18 cellular contexts compared by ENCODE assay signal in genomic region chr11:126361400-126361799, GRCh38. TPM values are rescaled to one million over a fixed set of nuclear protein-coding genes. Genes with fewer than 3 reads are reported as not detected.
DNase-seq lines count a peak whose midpoint lies in the region; ATAC-seq and TF ChIP-seq lines count a peak whose summit lies in the region.
"Had no signal": no experiment of that assay in that cellular context is flagged by ENCODE, and none has a peak within 500 bp of the region (broad histone marks: within the 10 kb centered on the region; RNA-seq: fewer than 3 reads in every experiment).

No MANE protein-coding gene starts in this region.

- DNase-seq in RWPE2 (ENCODE audit: low spot score) = no peak
- DNase-seq in dorsolateral prefrontal cortex = peak in 2 of 10 donors; percentile 28 to 37
- DNase-seq in natural killer cell = no peak
- no peak for DNase-seq in stimulated activated effector memory CD8-positive, alpha-beta T cell treated with anti-CD3 and anti-CD28 coated beads, Interleukin-12 subunit alpha, Interleukin-12 subunit beta, amount 100 ng/mL, for 72 hours (ENCODE audit: low spot score in 2 of 2)
- no peak for DNase-seq in mesenteric fat pad (ENCODE audit: low spot score)
- no peak for DNase-seq in BE2C
- DNase-seq in activated CD8-positive, alpha-beta memory T cell treated with anti-CD3 and anti-CD28 coated beads, Interleukin-2, amount 10 ng/mL, durations not matched to agents 7 days and 5 days = no peak
- DNase-seq: AML-193; Calu3; CD4-positive, alpha-beta T cell; DMS79; GM23248; KG1; NCI-H1092; NCI-H1694; NCI-H345; NCI-H69 had no signal

- no peak overlapping the region for H3K4me3 Mint-ChIP-seq in natural killer cell
- H3K4me3 Mint-ChIP-seq in stimulated activated effector memory CD8-positive, alpha-beta T cell treated with anti-CD3 and anti-CD28 coated beads, Interleukin-12 subunit alpha, Interleukin-12 subunit beta, amount 100 ng/mL, for 72 hours = no peak overlapping the region
- no peak overlapping the region for H3K4me3 Mint-ChIP-seq in activated CD8-positive, alpha-beta memory T cell treated with anti-CD3 and anti-CD28 coated beads, Interleukin-2, amount 10 ng/mL, durations not matched to agents 7 days and 5 days
- H3K4me3 Mint-ChIP-seq: CD4-positive, alpha-beta T cell had no signal

- H3K27ac Mint-ChIP-seq in natural killer cell = peak overlapping the region; percentile 44 to 60
- peak overlapping the region; percentile 26 for H3K27ac Mint-ChIP-seq in stimulated activated effector memory CD8-positive, alpha-beta T cell treated with anti-CD3 and anti-CD28 coated beads, Interleukin-12 subunit alpha, Interleukin-12 subunit beta, amount 100 ng/mL, for 72 hours
- H3K27ac Mint-ChIP-seq in activated CD8-positive, alpha-beta memory T cell treated with anti-CD3 and anti-CD28 coated beads, Interleukin-2, amount 10 ng/mL, durations not matched to agents 7 days and 5 days = no peak overlapping the region
- H3K27ac Mint-ChIP-seq: CD4-positive, alpha-beta T cell had no signal

- H3K4me3 ChIP-seq in RWPE2 (ENCODE audit: severe bottlenecking) (no peak overlapping the region), dorsolateral prefrontal cortex (no peak overlapping the region), BE2C (ENCODE audit: low read depth, low read length) (no peak overlapping the region)
- H3K4me3 ChIP-seq: GM23248 had no signal

- ATAC-seq in RWPE2 (ENCODE audit: low read depth) (no peak), natural killer cell (no peak), GM18517 (IDR thresholded peaks at IDR 0.05; ENCODE audit: unreplicated experiment) (no peak)
- no peak for ATAC-seq in stimulated activated effector memory CD8-positive, alpha-beta T cell treated with anti-CD3 and anti-CD28 coated beads, Interleukin-12 subunit alpha, Interleukin-12 subunit beta, amount 100 ng/mL, for 72 hours
- no peak for ATAC-seq in activated CD8-positive, alpha-beta memory T cell treated with anti-CD3 and anti-CD28 coated beads, Interleukin-2, amount 10 ng/mL, durations not matched to agents 7 days and 5 days

- CTCF ChIA-PET in activated CD8-positive, alpha-beta memory T cell treated with anti-CD3 and anti-CD28 coated beads, Interleukin-2, amount 10 ng/mL, durations not matched to agents 7 days and 5 days (lab: Charles Lee) = no interaction called here

- H3K27me3 ChIP-seq in RWPE2 (ENCODE audit: insufficient read depth, poor library complexity, severe bottlenecking) (no peaks in the 10 kb centered on the region), dorsolateral prefrontal cortex (no peaks in the 10 kb centered on the region), BE2C (no peaks in the 10 kb centered on the region)

- H3K4me1 ChIP-seq in RWPE2 (ENCODE audit: insufficient read depth, poor library complexity, severe bottlenecking) = no peaks in the 10 kb centered on the region
- no peaks in the 10 kb centered on the region; the same call in 1 of the 2 replicates for H3K4me1 ChIP-seq in BE2C

- intact Hi-C loops in dorsolateral prefrontal cortex (cut with DNase I) = no loop called here
- intact Hi-C loops in natural killer cell (cut with micrococcal nuclease) = no loop called here

- H3K9me3 Mint-ChIP-seq in natural killer cell = no peaks in the 10 kb centered on the region
- H3K9me3 Mint-ChIP-seq in stimulated activated effector memory CD8-positive, alpha-beta T cell treated with anti-CD3 and anti-CD28 coated beads, Interleukin-12 subunit alpha, Interleukin-12 subunit beta, amount 100 ng/mL, for 72 hours = no peaks in the 10 kb centered on the region
- no peaks in the 10 kb centered on the region for H3K9me3 Mint-ChIP-seq in activated CD8-positive, alpha-beta memory T cell treated with anti-CD3 and anti-CD28 coated beads, Interleukin-2, amount 10 ng/mL, durations not matched to agents 7 days and 5 days (ENCODE audit: low read depth)
- H3K9me3 Mint-ChIP-seq: CD4-positive, alpha-beta T cell had no signal

- no peaks in the 10 kb centered on the region for H3K36me3 Mint-ChIP-seq in natural killer cell
- no peaks in the 10 kb centered on the region for H3K36me3 Mint-ChIP-seq in stimulated activated effector memory CD8-positive, alpha-beta T cell treated with anti-CD3 and anti-CD28 coated beads, Interleukin-12 subunit alpha, Interleukin-12 subunit beta, amount 100 ng/mL, for 72 hours
- no peaks in the 10 kb centered on the region for H3K36me3 Mint-ChIP-seq in activated CD8-positive, alpha-beta memory T cell treated with anti-CD3 and anti-CD28 coated beads, Interleukin-2, amount 10 ng/mL, durations not matched to agents 7 days and 5 days

- H3K9me3 ChIP-seq in RWPE2 (ENCODE audit: severe bottlenecking) = no peaks in the 10 kb centered on the region
- no peaks in the 10 kb centered on the region for H3K9me3 ChIP-seq in BE2C

- H3K4me1 Mint-ChIP-seq in natural killer cell = peaks cover 22 to 51% of the 10 kb centered on the region in 2 donors
- H3K4me1 Mint-ChIP-seq in stimulated activated effector memory CD8-positive, alpha-beta T cell treated with anti-CD3 and anti-CD28 coated beads, Interleukin-12 subunit alpha, Interleukin-12 subunit beta, amount 100 ng/mL, for 72 hours = peaks cover 22% of the 10 kb centered on the region
- H3K4me1 Mint-ChIP-seq in activated CD8-positive, alpha-beta memory T cell treated with anti-CD3 and anti-CD28 coated beads, Interleukin-2, amount 10 ng/mL, durations not matched to agents 7 days and 5 days = peaks cover 11% of the 10 kb centered on the region

- H3K27ac ChIP-seq in RWPE2 (ENCODE audit: poor library complexity, severe bottlenecking) (peak overlapping the region; percentile 39), dorsolateral prefrontal cortex (peak overlapping the region in 56 of 59 donors; percentile 5 to 98 (median 90))
- H3K27ac ChIP-seq: GM23248 had no signal

- H3K36me3 ChIP-seq in RWPE2 (ENCODE audit: low read depth) = peaks cover 12% of the 10 kb centered on the region; the same call in 1 of the 2 replicates
- no peaks in the 10 kb centered on the region for H3K36me3 ChIP-seq in BE2C

- TF ChIP-seq CTCF in RWPE2 (IDR thresholded peaks at IDR 0.05; ENCODE audit: poor library complexity, severe bottlenecking) (no peak), dorsolateral prefrontal cortex (IDR thresholded peaks at IDR 0.05 in 54 of 56, conservative IDR thresholded peaks at IDR 0.05 in 2 of 56; ENCODE audit: low read depth in 1 of 56, partially characterized antibody in 56 of 56) (no peak), natural killer cell (IDR thresholded peaks at IDR 0.05) (no peak), BE2C (IDR thresholded peaks at IDR 0.05; ENCODE audit: low read depth, low read length) (no peak)

- no peaks in the 10 kb centered on the region for H3K27me3 Mint-ChIP-seq in natural killer cell (ENCODE audit: low read depth in 2 of 2)
- H3K27me3 Mint-ChIP-seq in activated CD8-positive, alpha-beta memory T cell treated with anti-CD3 and anti-CD28 coated beads, Interleukin-2, amount 10 ng/mL, durations not matched to agents 7 days and 5 days = no peaks in the 10 kb centered on the region
- H3K27me3 Mint-ChIP-seq: CD4-positive, alpha-beta T cell had no signal

RNA-seq across cellular contexts. Expression of gene ST3GAL4, which starts 5.9 kb away (rescaled TPM):
- total RNA-seq in dorsolateral prefrontal cortex = 10 to 100 TPM; 19.8 to 70.4 (median 32.7) TPM
- 10 to 100 TPM; 43.3 to 57.6 (median 47.3) TPM for total RNA-seq in natural killer cell
- total RNA-seq in mesenteric fat pad = 65.2 TPM
- polyA plus RNA-seq in BE2C (2012; ENCODE audit: insufficient read depth, insufficient read length, low read depth) = 33.2 TPM
- 10 to 100 TPM in 1 of 2 experiments, 1 to 10 TPM in 1; 8.8 to 11.5 TPM for total RNA-seq in activated CD8-positive, alpha-beta memory T cell treated with anti-CD3 and anti-CD28 coated beads, Interleukin-2, amount 10 ng/mL, durations not matched to agents 7 days and 5 days

RNA-seq across cellular contexts. Expression of gene DCPS, which starts 57.5 kb away (rescaled TPM):
- 10 to 100 TPM in 85 of 120 experiments, 1 to 10 TPM in 35; 5.5 to 17.5 (median 10.9) TPM for total RNA-seq in dorsolateral prefrontal cortex
- total RNA-seq in natural killer cell = 10 to 100 TPM; 20.1 to 25.8 (median 23.1) TPM
- total RNA-seq in mesenteric fat pad = 10.8 TPM
- 24.0 TPM for polyA plus RNA-seq in BE2C (2012; ENCODE audit: insufficient read depth, insufficient read length, low read depth)
- total RNA-seq in activated CD8-positive, alpha-beta memory T cell treated with anti-CD3 and anti-CD28 coated beads, Interleukin-2, amount 10 ng/mL, durations not matched to agents 7 days and 5 days = 10 to 100 TPM; 40.6 to 41.9 TPM
